6 cellular contexts compared by ENCODE assay signal in the genomic region with DNA sequence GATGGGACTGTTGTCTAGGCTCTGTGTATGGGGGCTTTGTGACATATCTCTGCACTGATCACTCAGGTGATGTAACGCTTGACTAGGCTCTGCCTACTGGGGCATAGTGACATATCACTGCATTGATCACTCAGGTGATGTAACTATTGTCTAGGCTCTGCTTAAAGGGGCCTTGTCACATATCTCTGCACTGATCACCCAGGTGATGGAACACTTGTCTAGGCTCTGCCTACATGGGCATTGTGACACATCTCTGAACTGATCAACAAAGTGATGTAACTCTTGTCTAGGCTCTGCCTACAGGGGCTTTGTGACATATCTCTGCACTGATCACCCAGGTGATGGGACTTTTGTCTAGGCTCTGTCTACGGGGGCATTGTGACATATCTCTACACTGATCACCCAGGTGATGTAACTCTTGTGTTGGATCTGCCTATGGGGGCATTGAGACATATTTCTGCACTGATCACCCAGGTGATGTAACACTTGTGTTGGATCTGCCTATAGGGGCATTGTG. TPM values are rescaled to one million over a fixed set of nuclear protein-coding genes. Genes with fewer than 3 reads are reported as not detected.
"Had no signal": no experiment of that assay in that cellular context is flagged by ENCODE, and none has a peak within 500 bp of the region (broad histone marks: within the 10 kb centered on the region; RNA-seq: fewer than 3 reads in every experiment).

No MANE protein-coding gene starts in this region.

RNA-seq across cellular contexts. Expression of a gene that starts 57.5 kb away (rescaled TPM):
- total RNA-seq: activated CD4-positive, alpha-beta memory T cell treated with anti-CD3 and anti-CD28 coated beads, Interleukin-2, amount 10 ng/mL, durations not matched to agents 7 days and 5 days; activated naive CD4-positive, alpha-beta T cell treated with anti-CD3 and anti-CD28 coated beads, Interleukin-2, amount 50 U/mL, for 72 hours; activated T-helper 1 cell treated with anti-CD3 and anti-CD28 coated beads, Interleukin-12 subunit alpha, Interleukin-12 subunit beta, Interleukin-2, Interleukin-4 antibody, amounts not matched to agents 30 ng/mL and 10 ng/mL and 1 ng/mL, durations not matched to agents 14 hours and 24 hours and 36 hours; OCI-LY7; RPMI7951; T-helper 17 cell had no signal
